Comparison of ENCODE assay signal across 21 cellular contexts in the genomic region with DNA sequence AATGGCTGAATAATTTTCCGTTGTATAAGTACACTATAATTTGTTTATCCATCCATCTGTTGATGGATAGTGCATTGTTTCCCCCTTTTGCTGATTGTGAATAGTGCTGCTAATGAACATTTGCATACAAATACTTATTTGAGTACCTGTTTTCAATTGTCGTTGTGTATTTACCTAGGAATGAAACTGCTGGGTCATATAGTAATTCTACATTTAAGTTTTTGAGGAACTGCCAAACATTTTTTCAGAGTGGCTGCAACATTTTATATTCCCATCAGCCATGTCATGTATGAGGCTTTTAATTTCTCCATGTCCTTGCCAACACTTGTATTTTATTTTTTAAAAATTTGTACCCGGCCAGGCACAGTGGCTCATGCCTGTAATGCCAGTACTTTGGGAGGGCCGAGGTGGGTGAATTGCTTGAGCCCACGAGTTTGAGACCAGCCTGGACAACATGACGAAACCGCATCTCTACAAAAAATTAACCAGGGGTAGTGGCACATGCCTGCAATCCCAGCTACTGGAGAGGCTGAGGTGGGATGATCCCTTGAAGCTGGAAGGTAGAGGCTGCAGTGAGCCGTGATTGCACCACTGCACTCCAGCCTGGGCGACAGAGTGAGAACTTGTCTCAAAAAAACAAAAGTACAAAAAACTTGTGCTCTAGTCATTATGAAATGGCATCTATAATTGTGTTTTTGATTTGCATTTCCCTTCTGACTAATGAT. TPM values are rescaled to one million over a fixed set of nuclear protein-coding genes. Genes with fewer than 3 reads are reported as not detected.
DNase-seq lines count a peak whose midpoint lies in the region; ATAC-seq and TF ChIP-seq lines count a peak whose summit lies in the region.
"Had no signal": no experiment of that assay in that cellular context is flagged by ENCODE, and none has a peak within 500 bp of the region (broad histone marks: within the 10 kb centered on the region; RNA-seq: fewer than 3 reads in every experiment).

No MANE protein-coding gene starts in this region.

- peaks cover 29% of the 10 kb centered on the region for H3K4me1 Mint-ChIP-seq in T-helper 1 cell treated with Interleukin-12 subunit alpha and Interleukin-12 subunit beta and Interleukin-4 antibody, amounts not matched to agents 30 μg/mL and 1 μg/mL, for 36 hours (ENCODE audit: low read depth)
- H3K4me1 Mint-ChIP-seq in naive thymus-derived CD8-positive, alpha-beta T cell = peaks cover 28 to 58% (median 47%) of the 10 kb centered on the region in 4 donors

- H3K9ac ChIP-seq in smooth muscle cell (ENCODE audit: low read depth) = no peak overlapping the region
- H3K9ac ChIP-seq: BLaER1 had no signal

- H3K36me3 ChIP-seq in OCI-LY7 (ENCODE audit: insufficient read depth, low read length) = no peaks in the 10 kb centered on the region
- no peaks in the 10 kb centered on the region for H3K36me3 ChIP-seq in smooth muscle cell (ENCODE audit: low read depth)
- H3K36me3 ChIP-seq: BLaER1 had no signal

- H3K9me3 ChIP-seq in OCI-LY7 (ENCODE audit: low read length) (no peaks in the 10 kb centered on the region), smooth muscle cell (replicated peaks; ENCODE audit: low read depth) (no peaks in the 10 kb centered on the region)
- H3K9me3 ChIP-seq: BLaER1, MG63 had no signal

- H3K4me2 ChIP-seq in OCI-LY7 (ENCODE audit: low read length) (peak overlapping the region; percentile 41), smooth muscle cell (no peak overlapping the region)
- H3K4me2 ChIP-seq: BLaER1 had no signal

- no peaks in the 10 kb centered on the region for H3K27me3 Mint-ChIP-seq in T-helper 1 cell treated with Interleukin-12 subunit alpha and Interleukin-12 subunit beta and Interleukin-4 antibody, amounts not matched to agents 30 μg/mL and 1 μg/mL, for 36 hours (ENCODE audit: low read depth)
- no peaks in the 10 kb centered on the region for H3K27me3 Mint-ChIP-seq in naive thymus-derived CD8-positive, alpha-beta T cell

- H3K27ac Mint-ChIP-seq in T-helper 1 cell treated with Interleukin-12 subunit alpha and Interleukin-12 subunit beta and Interleukin-4 antibody, amounts not matched to agents 30 μg/mL and 1 μg/mL, for 36 hours = peak overlapping the region; percentile 43
- peak overlapping the region in 5 of 10 donors; percentile 25 to 98 (median 76) for H3K27ac Mint-ChIP-seq in naive thymus-derived CD8-positive, alpha-beta T cell

- no peak overlapping the region for H3K4me3 ChIP-seq in OCI-LY7 (ENCODE audit: low read depth, low read length, poor library complexity, severe bottlenecking)
- H3K4me3 ChIP-seq in smooth muscle cell = no peak overlapping the region
- no peak overlapping the region for H3K4me3 ChIP-seq in foreskin fibroblast (ENCODE audit: low read depth in 1 of 2, low read length in 2 of 2)
- H3K4me3 ChIP-seq: BLaER1, MG63, skin epidermis had no signal

- no peaks in the 10 kb centered on the region for H3K27me3 ChIP-seq in smooth muscle cell (ENCODE audit: low read depth)
- H3K27me3 ChIP-seq: BLaER1, MG63 had no signal

- ATAC-seq in GM18520 (IDR thresholded peaks at IDR 0.05; ENCODE audit: unreplicated experiment) (peak; percentile 33), HG03565 (IDR thresholded peaks at IDR 0.05; ENCODE audit: unreplicated experiment) (no peak)
- ATAC-seq in naive thymus-derived CD8-positive, alpha-beta T cell = no peak

- WGBS in smooth muscle cell (ENCODE audit: low lambda C conversion rate) = 91% methylated on average over 9 of the region's 9 CpGs

- POLR2A ChIA-PET in OCI-LY7 (lab: Charles Lee) = no interaction called here
- POLR2A ChIA-PET in naive thymus-derived CD8-positive, alpha-beta T cell (lab: Charles Lee) = interaction anchor here (1.1 kb wide), 1 partner anchor 19 kb away, joined by 3 read pairs; no protein-coding TSS in a partner anchor

- H3K9me2 ChIP-seq in OCI-LY7 (ENCODE audit: insufficient read depth, low read length) = no peaks in the 10 kb centered on the region

- H3K79me2 ChIP-seq in OCI-LY7 (ENCODE audit: insufficient read depth, low read depth, low read length) = no peaks in the 10 kb centered on the region
- H3K79me2 ChIP-seq in smooth muscle cell (ENCODE audit: low read depth) = peaks cover 32% of the 10 kb centered on the region

- H3K4me3 Mint-ChIP-seq in T-helper 1 cell treated with Interleukin-12 subunit alpha and Interleukin-12 subunit beta and Interleukin-4 antibody, amounts not matched to agents 30 μg/mL and 1 μg/mL, for 36 hours = peak overlapping the region; percentile 55
- peak overlapping the region in 6 of 10 donors; percentile 7 to 95 (median 40) for H3K4me3 Mint-ChIP-seq in naive thymus-derived CD8-positive, alpha-beta T cell

- DNase-seq in T-helper 1 cell (no peak), OCI-LY7 (ENCODE audit: low spot score) (no peak), smooth muscle cell (lab: John Stamatoyannopoulos, UW; ENCODE audit: unreplicated experiment) (no peak), foreskin fibroblast (no peak)
- DNase-seq in naive thymus-derived CD8-positive, alpha-beta T cell = no peak
- DNase-seq: activated CD4-positive, CD25-positive, alpha-beta regulatory T cell treated with anti-CD3 and anti-CD28 coated beads, Interleukin-2, amount 50 U/mL, for 72 hours; effector CD8-positive, alpha-beta T cell; H7; MG63; NCI-H1930; NCI-H510A; occipital lobe; SIG-M5; T-helper 9 cell; trophoblast cell had no signal

- no peaks in the 10 kb centered on the region for H3K9me3 Mint-ChIP-seq in T-helper 1 cell treated with Interleukin-12 subunit alpha and Interleukin-12 subunit beta and Interleukin-4 antibody, amounts not matched to agents 30 μg/mL and 1 μg/mL, for 36 hours
- H3K9me3 Mint-ChIP-seq in naive thymus-derived CD8-positive, alpha-beta T cell = no peaks in the 10 kb centered on the region

- BruUV-seq in OCI-LY7 (replicated peaks; lab: Mats Ljungman, UMichigan) = no TSS peak

- intact Hi-C loops in OCI-LY7 (cut with micrococcal nuclease; ENCODE audit: unreplicated experiment) = loop anchor here (10.0 kb wide), 1 partner anchor 665 kb away; no protein-coding TSS in a partner anchor

- H3K4me1 ChIP-seq in OCI-LY7 (ENCODE audit: insufficient read depth, low read length, poor library complexity, severe bottlenecking) (peaks cover 56% of the 10 kb centered on the region), smooth muscle cell (ENCODE audit: low read depth) (peaks cover 11% of the 10 kb centered on the region)

- TF ChIP-seq CTCF in OCI-LY7 (conservative IDR thresholded peaks at IDR 0.05; ENCODE audit: low read length) (no peak), smooth muscle cell (IDR thresholded peaks at IDR 0.05; ENCODE audit: borderline replicate concordance, insufficient read depth, poor library complexity, severe bottlenecking) (no peak), foreskin fibroblast (IDR thresholded peaks at IDR 0.05; ENCODE audit: low read depth, low read length) (no peak)

- H4K20me1 ChIP-seq in OCI-LY7 (ENCODE audit: insufficient read depth, low read length) (no peaks in the 10 kb centered on the region), smooth muscle cell (ENCODE audit: low read depth) (peaks cover 17% of the 10 kb centered on the region)
- H4K20me1 ChIP-seq: BLaER1 had no signal

- no peak overlapping the region for H3K27ac ChIP-seq in OCI-LY7 (ENCODE audit: low read depth, low read length, poor library complexity, severe bottlenecking)
- H3K27ac ChIP-seq in smooth muscle cell (ENCODE audit: low read depth) = no peak overlapping the region
- H3K27ac ChIP-seq: 22Rv1, BLaER1, skin epidermis had no signal

- no peaks in the 10 kb centered on the region for H3F3A ChIP-seq in smooth muscle cell (ENCODE audit: low read depth)

- peaks cover 9% of the 10 kb centered on the region for H3K36me3 Mint-ChIP-seq in T-helper 1 cell treated with Interleukin-12 subunit alpha and Interleukin-12 subunit beta and Interleukin-4 antibody, amounts not matched to agents 30 μg/mL and 1 μg/mL, for 36 hours (ENCODE audit: low read depth)
- H3K36me3 Mint-ChIP-seq in naive thymus-derived CD8-positive, alpha-beta T cell = no peaks in the 10 kb centered on the region

- CTCF ChIA-PET in OCI-LY7 (lab: Charles Lee; ENCODE audit: unreplicated experiment) = no interaction called here

- H2AFZ ChIP-seq in OCI-LY7 (ENCODE audit: low read length) (peak overlapping the region; percentile 76; the same call in 1 of the 2 replicates), smooth muscle cell (ENCODE audit: low read depth) (no peak overlapping the region)

RNA-seq across cellular contexts. Expression of a gene that starts 2.2 kb away (rescaled TPM):
- 26.1 and 35.6 TPM in 2 replicates for total RNA-seq in OCI-LY7 (2014; rRNA removed; shearing (Covaris generic))
- total RNA-seq in OCI-LY7 (2022) (52.9 and 74.1 TPM in 2 replicates), smooth muscle cell (264 and 274 TPM in 2 replicates)
- total RNA-seq in naive thymus-derived CD8-positive, alpha-beta T cell = 100 to 1,000 TPM; 334 to 359 TPM
- 100 to 1,000 TPM; 242 to 318 (median 254) TPM for polyA plus RNA-seq in naive thymus-derived CD8-positive, alpha-beta T cell
- polyA plus RNA-seq in smooth muscle cell = 206 and 279 TPM in 2 replicates
